In the genomic region with DNA sequence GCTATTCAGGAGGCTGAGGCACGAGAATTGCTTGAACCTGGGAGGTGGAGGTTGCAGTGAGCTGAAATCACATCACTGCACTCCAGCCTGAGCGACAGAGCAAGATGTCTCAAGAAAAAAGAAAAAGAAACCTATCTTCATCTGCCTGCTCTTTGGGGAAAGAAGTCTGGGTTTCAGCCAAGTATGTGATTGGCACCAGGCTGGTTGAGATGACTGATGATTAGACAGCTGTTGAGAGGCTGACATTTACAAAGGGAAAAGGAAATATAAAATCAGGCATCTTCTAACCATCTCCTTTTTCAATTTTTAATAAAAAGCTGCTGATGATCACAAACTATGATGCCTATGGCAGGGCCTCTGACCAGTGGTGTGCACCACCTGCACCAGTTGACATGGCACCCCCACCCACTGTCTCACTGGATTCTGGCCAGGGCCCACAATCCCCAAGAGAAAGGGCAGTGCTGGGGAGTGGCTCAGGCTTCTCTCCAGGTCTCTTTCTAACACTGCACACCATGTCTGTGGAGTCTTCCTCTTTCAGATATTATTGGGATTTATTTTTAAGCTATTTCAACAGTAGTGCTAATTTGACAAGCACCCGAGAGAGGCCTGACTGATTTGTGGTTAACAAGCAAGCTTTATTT, we compare ENCODE assay signal across 29 cellular contexts. TPM values are rescaled to one million over a fixed set of nuclear protein-coding genes. Genes with fewer than 3 reads are reported as not detected.
DNase-seq lines count a peak whose midpoint lies in the region; ATAC-seq, FAIRE-seq and TF ChIP-seq lines count a peak whose summit lies in the region.
"Had no signal": no experiment of that assay in that cellular context is flagged by ENCODE, and none has a peak within 500 bp of the region (broad histone marks: within the 10 kb centered on the region; RNA-seq: fewer than 3 reads in every experiment).

No MANE protein-coding gene starts in this region.

- TF ChIP-seq RAD21 in SK-N-SH (IDR thresholded peaks at IDR 0.05; ENCODE audit: low read length) (no peak), GM12878 (IDR thresholded peaks at IDR 0.05; ENCODE audit: insufficient read depth, low read depth, low read length) (no peak)

- DNase-seq in SK-N-SH (no peak), GM12878 (ENCODE audit: low read depth, low spot score) (no peak), gastrocnemius medialis (no peak), GM20000 (ENCODE audit: low spot score) (no peak), cerebellar cortex (ENCODE audit: low spot score) (no peak)
- DNase-seq: anterior cingulate cortex; BE2C; COR-L47; DMS53; foreskin keratinocyte; GF-D8; H7; mammary epithelial cell; NCI-H1417; NCI-H2029 treated with DMSO at 0.1 percent for 48 hours; PC-3; SHP77 treated with DMSO at 0.1 percent for 48 hours; stimulated activated CD4-positive, alpha-beta T cell treated with anti-CD3 and anti-CD28 coated beads, Interleukin-15, amount 100 ng/mL, for 24 hours; T1000 had no signal

- H3K79me2 ChIP-seq in SK-N-SH (ENCODE audit: insufficient read depth) (peaks cover 92% of the 10 kb centered on the region), GM12878 (ENCODE audit: control insufficient read depth, insufficient read depth, low read length) (peaks cover 8% of the 10 kb centered on the region)

- no TSS peak for BruUV-seq in GM12878 (replicated peaks; lab: Mats Ljungman, UMichigan)

- WGBS in SK-N-SH (ENCODE audit: low lambda C conversion rate) = 98% methylated on average over 3 of the region's 3 CpGs
- 67% methylated on average over 3 of the region's 3 CpGs for WGBS in GM12878 (ENCODE audit: insufficient coverage, insufficient replicate concordance, low lambda C conversion rate, missing lambda C conversion rate)

- H3K36me3 ChIP-seq in SK-N-SH (replicated peaks in 1 of 2; ENCODE audit: control insufficient read depth in 1 of 2, insufficient read depth in 2 of 2, low read length in 1 of 2) (peaks cover 38 to 72% of the 10 kb centered on the region in 2 experiments), GM12878 (ENCODE audit: control insufficient read depth in 2 of 2, insufficient read depth in 2 of 2, low read length in 1 of 2) (peaks cover 26 to 47% of the 10 kb centered on the region in 2 experiments), gastrocnemius medialis (peaks cover 0 to 66% of the 10 kb centered on the region in 2 donors)
- peaks cover 87 to 100% (median 95%) of the 10 kb centered on the region in 11 experiments for H3K36me3 ChIP-seq in BLaER1 treated with 17β-estradiol and CSF1 and Interleukin-3, amounts not matched to agents 10 nM and 100 nM

- no peak overlapping the region for H3K4me3 ChIP-seq in SK-N-SH (ENCODE audit: low read depth in 2 of 2, low read length in 1 of 2)
- peak overlapping the region in 2 of 10 experiments; percentile 13 to 17; a peak in 1 of 20 replicates for H3K4me3 ChIP-seq in BLaER1 treated with 17β-estradiol and CSF1 and Interleukin-3, amounts not matched to agents 10 nM and 100 nM
- no peak overlapping the region for H3K4me3 ChIP-seq in GM12878
- H3K4me3 ChIP-seq in gastrocnemius medialis = no peak overlapping the region
- H3K4me3 ChIP-seq: esophagus muscularis mucosa, neural progenitor cell had no signal

- H4K20me1 ChIP-seq in SK-N-SH (ENCODE audit: insufficient read depth) (peaks cover 32% of the 10 kb centered on the region), GM12878 (ENCODE audit: control insufficient read depth, insufficient read depth) (no peaks in the 10 kb centered on the region)
- peaks cover 20 to 98% (median 89%) of the 10 kb centered on the region in 11 experiments; a peak in 20 of 22 replicates for H4K20me1 ChIP-seq in BLaER1 treated with 17β-estradiol and CSF1 and Interleukin-3, amounts not matched to agents 10 nM and 100 nM

- no peak for TF ChIP-seq EP300 in SK-N-SH (IDR thresholded peaks at IDR 0.05; ENCODE audit: borderline replicate concordance in 1 of 2, low read depth in 1 of 2, low read length in 1 of 2)
- TF ChIP-seq EP300 in GM12878 (IDR thresholded peaks at IDR 0.05; ENCODE audit: borderline replicate concordance in 1 of 2, control insufficient read depth in 1 of 2, low read depth in 2 of 2, low read length in 2 of 2) = no peak

- no peaks in the 10 kb centered on the region for H3K27me3 ChIP-seq in SK-N-SH (ENCODE audit: insufficient read depth)
- H3K27me3 ChIP-seq in BLaER1 treated with 17β-estradiol and CSF1 and Interleukin-3, amounts not matched to agents 10 nM and 100 nM = no peaks in the 10 kb centered on the region
- no peaks in the 10 kb centered on the region for H3K27me3 ChIP-seq in GM12878 (replicated peaks in 1 of 2; ENCODE audit: control insufficient read depth in 2 of 2, insufficient read depth in 2 of 2, low read length in 1 of 2)
- H3K27me3 ChIP-seq in gastrocnemius medialis = no peaks in the 10 kb centered on the region
- H3K27me3 ChIP-seq: BE2C, esophagus muscularis mucosa, foreskin keratinocyte, neural progenitor cell had no signal

- H3K9me2 ChIP-seq in SK-N-SH = no peaks in the 10 kb centered on the region

- intact Hi-C loops in GM12878 (cut with micrococcal nuclease; ENCODE audit: unreplicated experiment) = no loop called here
- intact Hi-C loops in gastrocnemius medialis (cut with DNase I; ENCODE audit: low total_unique reads) = no loop called here

- no peak for FAIRE-seq in GM12878 (lab: Jason Lieb, UNC)
- FAIRE-seq: A204.1, GM19239 had no signal

- CTCF ChIA-PET in SK-N-SH (lab: Yijun Ruan, JAX) (interaction anchor here (0.9 to 1.3 kb wide), 3 partner anchors 9 to 11 kb away, joined by 3 to 6 read pairs (median 4); no protein-coding TSS in a partner anchor), GM12878 (lab: Yijun Ruan, JAX) (interaction anchor here (0.6 to 13.9 kb wide), 3 partner anchors 10 to 156 kb away, joined by 3 to 179 read pairs (median 3); no protein-coding TSS in a partner anchor)

- H3K4me2 ChIP-seq in SK-N-SH (no peak overlapping the region), GM12878 (ENCODE audit: control insufficient read depth, insufficient read depth) (no peak overlapping the region)
- peak overlapping the region; percentile 15 to 100 (median 76); a peak in 21 of 22 replicates for H3K4me2 ChIP-seq in BLaER1 treated with 17β-estradiol and CSF1 and Interleukin-3, amounts not matched to agents 10 nM and 100 nM
- H3K4me2 ChIP-seq: neural progenitor cell had no signal

- ATAC-seq in SK-N-SH treated with all-trans-retinoic acid at 6 μM for 48 hours = no peak
- ATAC-seq in GM12878 = peak; percentile 41; the same call in 1 of the 3 replicates
- peak; percentile 39 to 50 for ATAC-seq in gastrocnemius medialis
- ATAC-seq in GM19452 (IDR thresholded peaks at IDR 0.05; ENCODE audit: unreplicated experiment) = no peak
- ATAC-seq: activated naive CD4-positive, alpha-beta T cell treated with anti-CD3 and anti-CD28 coated beads, Interleukin-2, amount 50 U/mL, for 72 hours; foreskin keratinocyte; PC-3; sciatic nerve; WTC11 had no signal

- no peaks in the 10 kb centered on the region for H3K4me1 ChIP-seq in SK-N-SH (ENCODE audit: control insufficient read depth in 1 of 2, insufficient read depth in 2 of 2, low read depth in 1 of 2, low read length in 1 of 2)
- H3K4me1 ChIP-seq in BLaER1 treated with 17β-estradiol and CSF1 and Interleukin-3, amounts not matched to agents 10 nM and 100 nM = peaks cover 22 to 100% (median 92%) of the 10 kb centered on the region in 10 experiments
- no peaks in the 10 kb centered on the region for H3K4me1 ChIP-seq in GM12878 (ENCODE audit: control insufficient read depth, insufficient read depth, low read length)
- peaks cover 42 to 51% of the 10 kb centered on the region in 2 donors for H3K4me1 ChIP-seq in gastrocnemius medialis
- H3K4me1 ChIP-seq: BE2C, foreskin keratinocyte, neural progenitor cell had no signal

- no peak overlapping the region for H3K27ac ChIP-seq in SK-N-SH (ENCODE audit: low read depth in 2 of 2, low read length in 1 of 2)
- peak overlapping the region in 9 of 11 experiments; percentile 14 to 76 (median 45); a peak in 16 of 22 replicates for H3K27ac ChIP-seq in BLaER1 treated with 17β-estradiol and CSF1 and Interleukin-3, amounts not matched to agents 10 nM and 100 nM
- no peak overlapping the region for H3K27ac ChIP-seq in GM12878 (ENCODE audit: control insufficient read depth, insufficient read depth)
- H3K27ac ChIP-seq in gastrocnemius medialis = peak overlapping the region; percentile 47 to 71 (median 64)
- H3K27ac ChIP-seq: esophagus muscularis mucosa, foreskin keratinocyte, neural progenitor cell had no signal

- H3F3A ChIP-seq in SK-N-SH (replicated peaks; ENCODE audit: insufficient read depth) = peaks cover 6% of the 10 kb centered on the region

- SMC1A ChIA-PET in GM12878 (lab: Charles Lee; ENCODE audit: uncharacterized antibody, unreplicated experiment) = interaction anchor here (0.6 to 1.7 kb wide), 4 partner anchors 12 to 500 kb away, joined by 3 to 5 read pairs (median 4); no protein-coding TSS in a partner anchor

- H3K9ac ChIP-seq in SK-N-SH (no peak overlapping the region), GM12878 (ENCODE audit: control insufficient read depth, insufficient read depth, low read length) (no peak overlapping the region)
- peak overlapping the region in 8 of 11 experiments; percentile 10 to 45 (median 34); a peak in 11 of 22 replicates for H3K9ac ChIP-seq in BLaER1 treated with 17β-estradiol and CSF1 and Interleukin-3, amounts not matched to agents 10 nM and 100 nM
- H3K9ac ChIP-seq: neural progenitor cell had no signal

- H2AFZ ChIP-seq in SK-N-SH (ENCODE audit: low read depth) (no peak overlapping the region), GM12878 (ENCODE audit: control insufficient read depth, low read depth, low read length) (no peak overlapping the region)
- H2AFZ ChIP-seq: neural progenitor cell had no signal

- no peak for TF ChIP-seq POLR2A in GM12878 (IDR thresholded peaks at IDR 0.05; ENCODE audit: low read depth, low read length)
- no peak for TF ChIP-seq POLR2A in gastrocnemius medialis (IDR thresholded peaks at IDR 0.05)

- TF ChIP-seq CTCF in SK-N-SH (IDR thresholded peaks at IDR 0.05) = no peak
- no peak for TF ChIP-seq CTCF in GM12878 (IDR thresholded peaks at IDR 0.05 in 2 of 3, conservative IDR thresholded peaks at IDR 0.05 in 1 of 3; ENCODE audit: control insufficient read depth in 2 of 3, extremely low read depth in 1 of 3, insufficient read depth in 1 of 3, low read depth in 3 of 3, low read length in 3 of 3)
- no peak for TF ChIP-seq CTCF in gastrocnemius medialis (IDR thresholded peaks at IDR 0.05 in 4 of 5, conservative IDR thresholded peaks at IDR 0.05 in 1 of 5)
- no peak for TF ChIP-seq CTCF in GM20000 (IDR thresholded peaks at IDR 0.05; ENCODE audit: extremely low read depth, missing control alignments)

- POLR2A ChIA-PET in SK-N-SH (lab: Yijun Ruan, JAX) = no interaction called here
- POLR2A ChIA-PET in GM12878 (lab: Charles Lee) = interaction anchor here (0.9 kb wide), 1 partner anchor 11 kb away, joined by 3 read pairs; no protein-coding TSS in a partner anchor

- RAD21 ChIA-PET in GM12878 (lab: Charles Lee; ENCODE audit: unreplicated experiment) = no interaction called here

- H3K9me3 ChIP-seq in SK-N-SH (no peaks in the 10 kb centered on the region), GM12878 (replicated peaks; ENCODE audit: control insufficient read depth, insufficient read depth, low read length) (no peaks in the 10 kb centered on the region), gastrocnemius medialis (no peaks in the 10 kb centered on the region)
- no peaks in the 10 kb centered on the region for H3K9me3 ChIP-seq in BLaER1 treated with 17β-estradiol and CSF1 and Interleukin-3, amounts not matched to agents 10 nM and 100 nM (replicated peaks in 1 of 11)
- H3K9me3 ChIP-seq: BE2C, esophagus muscularis mucosa had no signal

- in situ Hi-C loops in GM12878 (cut with MboI) (no loop called here), gastrocnemius medialis (cut with MboI; ENCODE audit: low sequenced_read_pairs in 4 of 4) (no loop called here)

RNA-seq across cellular contexts. Expression of a gene that starts 17.2 kb away (rescaled TPM):
- polyA plus RNA-seq in SK-N-SH (2012; rRNA removed) (81.0 and 106 TPM in 2 replicates), GM12878 (2011; rRNA removed) (69.6 and 90.5 TPM in 2 replicates), GM12878 (2014; fragmentation: Illumina TruSeq; extraction: Trizol) (57.6 and 71.1 TPM in 2 replicates), GM12878 (2014; fragmentation: Nextera tagmentation; extraction: Ambion mirVana) (10 to 100 TPM; 36.3 to 42.2 TPM), GM12878 (2014; rRNA removed) (42.0 and 48.0 TPM in 2 replicates), GM12878 (2016; fragmentation: Nextera tagmentation; extraction: Ambion mirVana) (10 to 100 TPM; 62.3 to 63.8 TPM)
- polyA plus RNA-seq in SK-N-SH (2012; cell fraction: cytosol; rRNA removed) = 99.4 and 101 TPM in 2 replicates
- 17.5 and 54.9 TPM in 2 replicates for polyA plus RNA-seq in SK-N-SH (2012; cell fraction: nucleus; rRNA removed)
- total RNA-seq in GM12878 (2013; cell fraction: nucleolus; rRNA removed) = 43.0 and 51.0 TPM in 2 replicates
- total RNA-seq in GM12878 (2014; rRNA removed) (39.9 and 49.0 TPM in 2 replicates), GM12878 (2014; rRNA removed; fragmentation: Illumina TruSeq; extraction: Trizol) (44.0 and 45.3 TPM in 2 replicates), GM12878 (2021) (21.7 and 24.1 TPM in 2 replicates), gastrocnemius medialis (10 to 100 TPM; 18.7 to 30.3 (median 24.4) TPM)
- 17.7 TPM for polyA plus RNA-seq in GM12878 (2011; ENCODE audit: low read depth)
- 35.7 and 39.3 TPM in 2 replicates for polyA plus RNA-seq in GM12878 (2011; cell fraction: cytosol; rRNA removed)
- 15.7 and 20.4 TPM in 2 replicates for polyA plus RNA-seq in GM12878 (2011; cell fraction: nucleus; rRNA removed)
- 26.2 and 37.7 TPM in 2 replicates for polyA plus RNA-seq in GM12878 (2012)
- polyA minus RNA-seq in GM12878 (2011; rRNA and poly(A)+ RNA removed) = 39.1 and 40.6 TPM in 2 replicates
- polyA minus RNA-seq in GM12878 (2011; cell fraction: cytosol; rRNA and poly(A)+ RNA removed) = 12.8 and 18.4 TPM in 2 replicates
- 4.6 and 5.1 TPM in 2 replicates for polyA minus RNA-seq in GM12878 (2011; cell fraction: nucleus; rRNA and poly(A)+ RNA removed)

RNA-seq across cellular contexts. Expression of a gene that starts 19.1 kb away (rescaled TPM):
- 155 and 166 TPM in 2 replicates for polyA plus RNA-seq in SK-N-SH (2012; rRNA removed)
- 216 and 238 TPM in 2 replicates for polyA plus RNA-seq in SK-N-SH (2012; cell fraction: cytosol; rRNA removed)
- polyA plus RNA-seq in SK-N-SH (2012; cell fraction: nucleus; rRNA removed) = 77.0 and 124 TPM in 2 replicates
- 106 and 109 TPM in 2 replicates for total RNA-seq in GM12878 (2013; cell fraction: nucleolus; rRNA removed)
- total RNA-seq in GM12878 (2014; rRNA removed) = 314 and 372 TPM in 2 replicates
- total RNA-seq in GM12878 (2014; rRNA removed; fragmentation: Illumina TruSeq; extraction: Trizol) = 420 and 440 TPM in 2 replicates
- total RNA-seq in GM12878 (2021) = 323 and 329 TPM in 2 replicates
- 226 TPM for polyA plus RNA-seq in GM12878 (2011; ENCODE audit: low read depth)
- 245 and 246 TPM in 2 replicates for polyA plus RNA-seq in GM12878 (2011; rRNA removed)
- polyA plus RNA-seq in GM12878 (2011; cell fraction: cytosol; rRNA removed) = 168 and 223 TPM in 2 replicates
- 155 and 189 TPM in 2 replicates for polyA plus RNA-seq in GM12878 (2011; cell fraction: nucleus; rRNA removed)
- polyA plus RNA-seq in GM12878 (2012) = 300 and 373 TPM in 2 replicates
- 448 and 558 TPM in 2 replicates for polyA plus RNA-seq in GM12878 (2014; fragmentation: Illumina TruSeq; extraction: Trizol)
- 100 to 1,000 TPM; 276 to 376 TPM for polyA plus RNA-seq in GM12878 (2014; fragmentation: Nextera tagmentation; extraction: Ambion mirVana)
- 260 and 293 TPM in 2 replicates for polyA plus RNA-seq in GM12878 (2014; rRNA removed)
- polyA plus RNA-seq in GM12878 (2016; fragmentation: Nextera tagmentation; extraction: Ambion mirVana) = 100 to 1,000 TPM; 464 to 488 TPM
- 127 and 259 TPM in 2 replicates for polyA minus RNA-seq in GM12878 (2011; rRNA and poly(A)+ RNA removed)
- 100.0 and 136 TPM in 2 replicates for polyA minus RNA-seq in GM12878 (2011; cell fraction: cytosol; rRNA and poly(A)+ RNA removed)
- 40.5 and 61.9 TPM in 2 replicates for polyA minus RNA-seq in GM12878 (2011; cell fraction: nucleus; rRNA and poly(A)+ RNA removed)
- total RNA-seq in gastrocnemius medialis = 100 to 1,000 TPM; 412 to 611 (median 495) TPM

Comparison
In these comparisons a context has a peak if more than half of its experiments do, and no peak if none do; other contexts are left out.
1. H3K27ac ChIP-seq: peak in BLaER1 treated with 17β-estradiol and CSF1 and Interleukin-3, amounts not matched to agents 10 nM and 100 nM (9 of 11) and gastrocnemius medialis (4 of 4); none in SK-N-SH (0 of 2) and GM12878 (single experiment).
2. H3K4me2 ChIP-seq: peak in BLaER1 treated with 17β-estradiol and CSF1 and Interleukin-3, amounts not matched to agents 10 nM and 100 nM (11 of 11); none in SK-N-SH (single experiment) and GM12878 (single experiment).
3. H3K9ac ChIP-seq: peak in BLaER1 treated with 17β-estradiol and CSF1 and Interleukin-3, amounts not matched to agents 10 nM and 100 nM (8 of 11); none in SK-N-SH (single experiment) and GM12878 (single experiment).
4. ATAC-seq: peak in GM12878 (single experiment) and gastrocnemius medialis (2 of 2); none in SK-N-SH treated with all-trans-retinoic acid at 6 μM for 48 hours (single experiment) and GM19452 (single experiment).